8 cellular contexts compared by ENCODE assay signal in the genomic region with DNA sequence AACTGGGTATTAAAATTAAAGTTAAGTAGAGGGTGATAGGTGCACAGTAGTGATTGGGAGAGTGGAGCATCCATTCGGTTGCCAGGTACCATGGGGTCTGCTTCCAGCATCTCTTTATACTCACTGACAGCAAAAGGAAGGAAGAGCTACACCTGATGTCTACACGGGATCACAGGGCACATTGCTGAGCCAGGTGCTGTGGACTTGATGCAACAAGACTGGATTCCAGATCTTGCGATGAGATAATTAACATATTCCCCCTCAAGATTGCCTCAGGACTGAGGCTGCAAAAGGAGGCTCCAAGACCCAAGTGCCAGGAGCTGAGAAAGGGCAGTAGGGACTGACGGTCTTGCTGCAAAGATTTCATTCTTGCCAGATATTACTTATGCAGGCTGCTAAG.
"Had no signal": no experiment of that assay in that cellular context is flagged by ENCODE, and none has a peak within 500 bp of the region (broad histone marks: within the 10 kb centered on the region; RNA-seq: fewer than 3 reads in every experiment).

No MANE protein-coding gene starts in this region.

- H3K4me2 ChIP-seq: GM23338 had no signal

- H3K4me1 ChIP-seq: HAP-1 had no signal

- DNase-seq: GM23248, GOT3, H7, H9, HCEC 1CT, HFFc6 had no signal

- H3K4me3 ChIP-seq: GM23248, GM23338, HAP-1 had no signal

- H3K9ac ChIP-seq: GM23248 had no signal

- H3K9me3 ChIP-seq: HAP-1 had no signal

- H3K27ac ChIP-seq: GM23248 had no signal

- H3K36me3 ChIP-seq: HAP-1 had no signal
